ENCODE assay signal across 37 cellular contexts in genomic region chr18:73884868-73885267, GRCh38.
"Had no signal": no experiment of that assay in that cellular context is flagged by ENCODE, and none has a peak within 500 bp of the region (broad histone marks: within the 10 kb centered on the region; RNA-seq: fewer than 3 reads in every experiment).

No MANE protein-coding gene starts in this region.

- H3K27ac ChIP-seq: adrenal gland, ascending aorta, body of pancreas, brain microvascular endothelial cell, breast epithelium, cardiac muscle cell had no signal

- DNase-seq: activated effector memory CD4-positive, alpha-beta T cell treated with anti-CD3 and anti-CD28 coated beads, Interleukin-2, amount 50 U/mL, for 16 hours; activated effector memory CD4-positive, alpha-beta T cell treated with Interleukin-2 at 50 U/mL for 16 hours; activated gamma-delta T cell; activated gamma-delta T cell treated with Interleukin-2 at 50 U/mL for 16 hours; activated naive CD4-positive, alpha-beta T cell; activated naive CD4-positive, alpha-beta T cell treated with anti-CD3 and anti-CD28 coated beads for 36 hours; activated naive CD4-positive, alpha-beta T cell treated with anti-CD3 and anti-CD28 coated beads, Interleukin-2, amount 10 ng/mL, durations not matched to agents 7 days and 5 days; activated naive CD4-positive, alpha-beta T cell treated with anti-CD3 and anti-CD28 coated beads, Interleukin-2, amount 50 U/mL, for 16 hours; activated naive CD4-positive, alpha-beta T cell treated with Interleukin-2 at 50 U/mL for 16 hours; activated naive CD8-positive, alpha-beta T cell treated with anti-CD3 and anti-CD28 coated beads for 36 hours; activated naive CD8-positive, alpha-beta T cell treated with anti-CD3 and anti-CD28 coated beads, Interleukin-2, amount 10 ng/mL, durations not matched to agents 7 days and 5 days; activated naive CD8-positive, alpha-beta T cell treated with anti-CD3 and anti-CD28 coated beads, Interleukin-2, amount 50 U/mL, for 24 hours; activated T-cell treated with anti-CD3 and anti-CD28 coated beads, Interleukin-2, amount 50 U/mL, for 24 hours; activated T-cell treated with anti-CD3 and anti-CD28 coated beads, Interleukin-2, amount 50 U/mL, for 4 hours; activated T-cell treated with anti-CD3 and anti-CD28 coated beads, Interleukin-2, amount 50 U/mL, for 48 hours; activated T-cell treated with anti-CD3 and anti-CD28 coated beads, Interleukin-2, amount 50 U/mL, for 72 hours; adrenal gland; amniotic stem cell; amygdala; anterior cingulate cortex; aorta; body of pancreas; brain microvascular endothelial cell; caudate nucleus; central memory CD4-positive, alpha-beta T cell; cerebellar nuclear complex had no signal

- H3K27ac Mint-ChIP-seq: activated naive CD4-positive, alpha-beta T cell treated with anti-CD3 and anti-CD28 coated beads for 36 hours; activated naive CD4-positive, alpha-beta T cell treated with anti-CD3 and anti-CD28 coated beads, Interleukin-2, amount 10 ng/mL, durations not matched to agents 7 days and 5 days; activated naive CD4-positive, alpha-beta T cell treated with anti-CD3 and anti-CD28 coated beads, Interleukin-2, amount 50 U/mL, for 24 hours; activated naive CD4-positive, alpha-beta T cell treated with anti-CD3 and anti-CD28 coated beads, Interleukin-2, amount 50 U/mL, for 72 hours; activated naive CD8-positive, alpha-beta T cell; activated naive CD8-positive, alpha-beta T cell treated with anti-CD3 and anti-CD28 coated beads for 36 hours; activated naive CD8-positive, alpha-beta T cell treated with anti-CD3 and anti-CD28 coated beads, Interleukin-2, amount 10 ng/mL, durations not matched to agents 7 days and 5 days; activated naive CD8-positive, alpha-beta T cell treated with anti-CD3 and anti-CD28 coated beads, Interleukin-2, amount 50 U/mL, for 24 hours; activated T-cell treated with anti-CD3 and anti-CD28 coated beads, Interleukin-2, amount 50 U/mL, for 24 hours; activated T-cell treated with anti-CD3 and anti-CD28 coated beads, Interleukin-2, amount 50 U/mL, for 72 hours; activated T-helper 1 cell treated with anti-CD3 and anti-CD28 coated beads, Interleukin-12 subunit alpha, Interleukin-12 subunit beta, Interleukin-2, Interleukin-4 antibody, amounts not matched to agents 30 ng/mL and 10 ng/mL and 1 ng/mL, durations not matched to agents 14 hours and 24 hours and 36 hours; activated T-helper 17 cell treated with anti-CD3 and anti-CD28 coated beads, Interleukin-2, amount 50 U/mL, for 72 hours; activated T-helper 2 cell treated with anti-CD3 and anti-CD28 coated beads, Interferon-gamma antibody, Interleukin-2, Interleukin-4, amounts not matched to agents 10 μg/mL and 5 μg/mL and 100 μg/mL, durations not matched to agents 14 hours and 24 hours and 36 hours; brain had no signal

- ATAC-seq: activated naive CD4-positive, alpha-beta T cell treated with anti-CD3 and anti-CD28 coated beads, Interleukin-2, amount 50 U/mL, for 72 hours; activated naive CD8-positive, alpha-beta T cell treated with anti-CD3 and anti-CD28 coated beads, Interleukin-2, amount 50 U/mL, for 24 hours; activated T-cell treated with anti-CD3 and anti-CD28 coated beads, Interleukin-2, amount 50 U/mL, for 4 hours; activated T-cell treated with anti-CD3 and anti-CD28 coated beads, Interleukin-2, amount 50 U/mL, for 72 hours; activated T-helper 17 cell treated with anti-CD3 and anti-CD28 coated beads, Interleukin-2, amount 50 U/mL, for 72 hours; body of pancreas had no signal

- H3K9me3 ChIP-seq: adrenal gland, ascending aorta, body of pancreas, breast epithelium had no signal

- H3K36me3 Mint-ChIP-seq: activated naive CD4-positive, alpha-beta T cell treated with anti-CD3 and anti-CD28 coated beads, Interleukin-2, amount 10 ng/mL, durations not matched to agents 7 days and 5 days; activated naive CD4-positive, alpha-beta T cell treated with anti-CD3 and anti-CD28 coated beads, Interleukin-2, amount 50 U/mL, for 24 hours; activated naive CD4-positive, alpha-beta T cell treated with anti-CD3 and anti-CD28 coated beads, Interleukin-2, amount 50 U/mL, for 72 hours; activated naive CD8-positive, alpha-beta T cell; activated naive CD8-positive, alpha-beta T cell treated with anti-CD3 and anti-CD28 coated beads for 36 hours; activated naive CD8-positive, alpha-beta T cell treated with anti-CD3 and anti-CD28 coated beads, Interleukin-2, amount 10 ng/mL, durations not matched to agents 7 days and 5 days; brain had no signal

- H3K9me3 Mint-ChIP-seq: activated naive CD4-positive, alpha-beta T cell treated with anti-CD3 and anti-CD28 coated beads for 36 hours; activated naive CD4-positive, alpha-beta T cell treated with anti-CD3 and anti-CD28 coated beads, Interleukin-2, amount 10 ng/mL, durations not matched to agents 7 days and 5 days; activated naive CD4-positive, alpha-beta T cell treated with anti-CD3 and anti-CD28 coated beads, Interleukin-2, amount 50 U/mL, for 24 hours; activated naive CD4-positive, alpha-beta T cell treated with anti-CD3 and anti-CD28 coated beads, Interleukin-2, amount 50 U/mL, for 72 hours; activated naive CD8-positive, alpha-beta T cell treated with anti-CD3 and anti-CD28 coated beads for 36 hours; activated naive CD8-positive, alpha-beta T cell treated with anti-CD3 and anti-CD28 coated beads, Interleukin-2, amount 50 U/mL, for 24 hours; activated T-cell treated with anti-CD3 and anti-CD28 coated beads, Interleukin-2, amount 50 U/mL, for 24 hours; activated T-cell treated with anti-CD3 and anti-CD28 coated beads, Interleukin-2, amount 50 U/mL, for 4 hours; activated T-cell treated with anti-CD3 and anti-CD28 coated beads, Interleukin-2, amount 50 U/mL, for 72 hours; activated T-helper 1 cell treated with anti-CD3 and anti-CD28 coated beads, Interleukin-12 subunit alpha, Interleukin-12 subunit beta, Interleukin-2, Interleukin-4 antibody, amounts not matched to agents 30 ng/mL and 10 ng/mL and 1 ng/mL, durations not matched to agents 14 hours and 24 hours and 36 hours; activated T-helper 17 cell treated with anti-CD3 and anti-CD28 coated beads, Interleukin-2, amount 50 U/mL, for 72 hours; activated T-helper 2 cell treated with anti-CD3 and anti-CD28 coated beads, Interferon-gamma antibody, Interleukin-2, Interleukin-4, amounts not matched to agents 10 μg/mL and 5 μg/mL and 100 μg/mL, durations not matched to agents 14 hours and 24 hours and 36 hours; brain; central memory CD8-positive, alpha-beta T cell had no signal

- H3K27me3 Mint-ChIP-seq: activated naive CD4-positive, alpha-beta T cell treated with anti-CD3 and anti-CD28 coated beads, Interleukin-2, amount 10 ng/mL, durations not matched to agents 7 days and 5 days; activated naive CD4-positive, alpha-beta T cell treated with anti-CD3 and anti-CD28 coated beads, Interleukin-2, amount 50 U/mL, for 24 hours; activated naive CD8-positive, alpha-beta T cell; activated naive CD8-positive, alpha-beta T cell treated with anti-CD3 and anti-CD28 coated beads for 36 hours; activated naive CD8-positive, alpha-beta T cell treated with anti-CD3 and anti-CD28 coated beads, Interleukin-2, amount 50 U/mL, for 24 hours; activated T-cell treated with anti-CD3 and anti-CD28 coated beads, Interleukin-2, amount 50 U/mL, for 24 hours; brain; central memory CD8-positive, alpha-beta T cell had no signal

- H3K4me3 Mint-ChIP-seq: activated naive CD4-positive, alpha-beta T cell treated with anti-CD3 and anti-CD28 coated beads for 36 hours; activated naive CD4-positive, alpha-beta T cell treated with anti-CD3 and anti-CD28 coated beads, Interleukin-2, amount 10 ng/mL, durations not matched to agents 7 days and 5 days; activated naive CD4-positive, alpha-beta T cell treated with anti-CD3 and anti-CD28 coated beads, Interleukin-2, amount 50 U/mL, for 24 hours; activated naive CD8-positive, alpha-beta T cell; activated naive CD8-positive, alpha-beta T cell treated with anti-CD3 and anti-CD28 coated beads for 36 hours; activated naive CD8-positive, alpha-beta T cell treated with anti-CD3 and anti-CD28 coated beads, Interleukin-2, amount 10 ng/mL, durations not matched to agents 7 days and 5 days; activated naive CD8-positive, alpha-beta T cell treated with anti-CD3 and anti-CD28 coated beads, Interleukin-2, amount 50 U/mL, for 24 hours; activated T-cell treated with anti-CD3 and anti-CD28 coated beads, Interleukin-2, amount 50 U/mL, for 24 hours; activated T-cell treated with anti-CD3 and anti-CD28 coated beads, Interleukin-2, amount 50 U/mL, for 4 hours; activated T-cell treated with anti-CD3 and anti-CD28 coated beads, Interleukin-2, amount 50 U/mL, for 72 hours; activated T-helper 1 cell treated with anti-CD3 and anti-CD28 coated beads, Interleukin-12 subunit alpha, Interleukin-12 subunit beta, Interleukin-2, Interleukin-4 antibody, amounts not matched to agents 30 ng/mL and 10 ng/mL and 1 ng/mL, durations not matched to agents 14 hours and 24 hours and 36 hours; activated T-helper 17 cell treated with anti-CD3 and anti-CD28 coated beads, Interleukin-2, amount 50 U/mL, for 72 hours; brain; central memory CD8-positive, alpha-beta T cell had no signal

- H3K36me3 ChIP-seq: adrenal gland, ascending aorta, brain microvascular endothelial cell, breast epithelium, cardiac muscle cell had no signal

- H3K27me3 ChIP-seq: adrenal gland, ascending aorta, body of pancreas, brain microvascular endothelial cell, breast epithelium, cardiac muscle cell had no signal

- H3K4me1 ChIP-seq: adrenal gland, ascending aorta, body of pancreas, breast epithelium had no signal

- H3K4me3 ChIP-seq: adrenal gland, ascending aorta, body of pancreas, breast epithelium, cardiac muscle cell had no signal

- H3K4me1 Mint-ChIP-seq: activated naive CD4-positive, alpha-beta T cell treated with anti-CD3 and anti-CD28 coated beads, Interleukin-2, amount 50 U/mL, for 24 hours; activated naive CD8-positive, alpha-beta T cell treated with anti-CD3 and anti-CD28 coated beads for 36 hours; activated naive CD8-positive, alpha-beta T cell treated with anti-CD3 and anti-CD28 coated beads, Interleukin-2, amount 50 U/mL, for 24 hours; activated T-helper 17 cell treated with anti-CD3 and anti-CD28 coated beads, Interleukin-2, amount 50 U/mL, for 72 hours; brain; central memory CD8-positive, alpha-beta T cell had no signal
